ENCODE assay signal across 13 cellular contexts in the genomic region with DNA sequence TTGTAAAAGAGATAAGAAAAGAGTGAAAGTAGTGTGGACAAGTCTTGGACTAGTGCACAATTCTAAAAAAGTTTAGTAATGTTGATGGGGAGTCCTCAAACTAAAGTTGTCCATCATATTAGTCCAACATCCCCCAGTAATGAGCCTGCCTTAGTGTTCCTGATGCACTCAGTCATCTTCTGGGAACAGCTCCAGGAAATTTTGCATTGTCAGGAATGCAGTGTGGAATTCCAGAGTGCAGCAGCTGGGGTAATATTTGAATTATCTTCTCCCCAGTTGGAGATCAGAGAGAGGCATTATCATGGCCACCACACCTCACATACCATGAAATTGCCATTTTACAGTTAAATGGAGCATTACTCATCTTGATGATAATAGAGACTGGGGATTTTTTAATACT.
DNase-seq lines count a peak whose midpoint lies in the region; FAIRE-seq and TF ChIP-seq lines count a peak whose summit lies in the region.
"Had no signal": no experiment of that assay in that cellular context is flagged by ENCODE, and none has a peak within 500 bp of the region (broad histone marks: within the 10 kb centered on the region; RNA-seq: fewer than 3 reads in every experiment).

No MANE protein-coding gene starts in this region.

- no peak for FAIRE-seq in kidney (lab: Jason Lieb, UNC)
- FAIRE-seq: colon had no signal

- H3K27me3 Mint-ChIP-seq in MCF 10A (ENCODE audit: insufficient read depth, unreplicated experiment): no peaks in the 10 kb centered on the region
- H3K27me3 Mint-ChIP-seq: activated CD4-positive, alpha-beta T cell treated with anti-CD3 and anti-CD28 coated beads for 36 hours had no signal

- no peaks in the 10 kb centered on the region for H3K36me3 ChIP-seq in breast epithelium
- H3K36me3 ChIP-seq in SJSA1: no peaks in the 10 kb centered on the region
- no peaks in the 10 kb centered on the region for H3K36me3 ChIP-seq in kidney (ENCODE audit: control insufficient read depth in 1 of 2, insufficient read depth in 2 of 2, low read length in 2 of 2)

- no peak overlapping the region for H3K9ac ChIP-seq in kidney (ENCODE audit: low read length in 2 of 2)

- H3K27me3 ChIP-seq in breast epithelium: no peaks in the 10 kb centered on the region
- H3K27me3 ChIP-seq in SJSA1 (replicated peaks): no peaks in the 10 kb centered on the region; the same call in 1 of the 2 replicates

- H3K4me1 ChIP-seq in breast epithelium (no peaks in the 10 kb centered on the region), SJSA1 (replicated peaks) (peaks cover 19% of the 10 kb centered on the region), kidney (ENCODE audit: control insufficient read depth in 1 of 2, insufficient read depth in 1 of 2, low read depth in 1 of 2, low read length in 2 of 2) (no peaks in the 10 kb centered on the region)

- H3K4me1 Mint-ChIP-seq in MCF 10A (ENCODE audit: insufficient read depth, unreplicated experiment): peaks cover 9% of the 10 kb centered on the region
- H3K4me1 Mint-ChIP-seq: activated CD4-positive, alpha-beta T cell treated with anti-CD3 and anti-CD28 coated beads for 36 hours had no signal

- no peaks in the 10 kb centered on the region for H3K36me3 Mint-ChIP-seq in MCF 10A (ENCODE audit: insufficient read depth, unreplicated experiment)

- DNase-seq in MCF 10A (ENCODE audit: unreplicated experiment): peak; percentile 46
- no peak for DNase-seq in breast epithelium (ENCODE audit: low spot score in 2 of 2)
- DNase-seq in SJSA1 (ENCODE audit: low read depth in 1 of 2, low spot score in 2 of 2): peak; percentile 41 to 56
- DNase-seq in fibroblast of the conjunctiva (ENCODE audit: low read depth): peak; percentile 66
- no peak for DNase-seq in kidney
- no peak for DNase-seq in DMS153 treated with DMSO at 0.1 percent for 48 hours (lab: John Stamatoyannopoulos, UW; ENCODE audit: unreplicated experiment)
- no peak for DNase-seq in NCI-H1436 (lab: John Stamatoyannopoulos, UW)
- DNase-seq in activated CD4-positive, CD25-positive, alpha-beta regulatory T cell treated with anti-CD3 and anti-CD28 coated beads, Interleukin-2, amount 50 U/mL, for 72 hours: no peak
- DNase-seq: activated CD4-positive, alpha-beta T cell treated with anti-CD3 and anti-CD28 coated beads for 36 hours; H7; hippocampal formation; MM.1S had no signal

- H3K4me3 ChIP-seq in breast epithelium (no peak overlapping the region), SJSA1 (no peak overlapping the region), kidney (ENCODE audit: low read length in 2 of 2) (no peak overlapping the region)

- TF ChIP-seq CTCF in MCF 10A (IDR thresholded peaks at IDR 0.05; ENCODE audit: unreplicated experiment): no peak
- TF ChIP-seq CTCF in breast epithelium (IDR thresholded peaks at IDR 0.05): no peak
- no peak for TF ChIP-seq CTCF in kidney (IDR thresholded peaks at IDR 0.05; ENCODE audit: borderline replicate concordance, extremely low read depth, insufficient read depth)

- no peak overlapping the region for H3K27ac ChIP-seq in breast epithelium
- H3K27ac ChIP-seq in SJSA1: peak overlapping the region; percentile 61
- H3K27ac ChIP-seq in kidney (ENCODE audit: low read depth in 2 of 2, low read length in 2 of 2): no peak overlapping the region

- no peaks in the 10 kb centered on the region for H3K9me3 ChIP-seq in breast epithelium
- H3K9me3 ChIP-seq in SJSA1 (replicated peaks): no peaks in the 10 kb centered on the region
- H3K9me3 ChIP-seq in kidney (ENCODE audit: control insufficient read depth in 1 of 2, low read length in 2 of 2): no peaks in the 10 kb centered on the region

- H3K4me3 Mint-ChIP-seq in MCF 10A (ENCODE audit: unreplicated experiment): no peak overlapping the region
- H3K4me3 Mint-ChIP-seq: activated CD4-positive, alpha-beta T cell treated with anti-CD3 and anti-CD28 coated beads for 36 hours had no signal

- POLR2A ChIA-PET in MCF 10A (lab: Yijun Ruan, JAX): no interaction called here

- CTCF ChIA-PET in MCF 10A (lab: Yijun Ruan, JAX): no interaction called here

- no TSS peak for BruUV-seq in MCF 10A (replicated peaks; lab: Mats Ljungman, UMichigan)

- no peak overlapping the region for H3K27ac Mint-ChIP-seq in MCF 10A (ENCODE audit: low read depth, unreplicated experiment)
- H3K27ac Mint-ChIP-seq: activated CD4-positive, alpha-beta T cell treated with anti-CD3 and anti-CD28 coated beads for 36 hours had no signal

- H3K9me3 Mint-ChIP-seq in MCF 10A (ENCODE audit: unreplicated experiment): peaks cover 8% of the 10 kb centered on the region

- no peak for TF ChIP-seq POLR2A in breast epithelium (IDR thresholded peaks at IDR 0.05)

- intact Hi-C loops in MCF 10A (cut with micrococcal nuclease): no loop called here
- intact Hi-C loops in breast epithelium (cut with DNase I; ENCODE audit: low total_unique reads): no loop called here
- intact Hi-C loops in kidney (cut with DNase I): no loop called here

Comparison
In these comparisons a context has a peak if more than half of its experiments do, and no peak if none do; other contexts are left out.
1. DNase-seq: peak in MCF 10A (single experiment), SJSA1 (2 of 2) and fibroblast of the conjunctiva (single experiment); none in breast epithelium (0 of 2), kidney (single experiment), DMS153 treated with DMSO at 0.1 percent for 48 hours (single experiment), NCI-H1436 (single experiment) and activated CD4-positive, CD25-positive, alpha-beta regulatory T cell treated with anti-CD3 and anti-CD28 coated beads, Interleukin-2, amount 50 U/mL, for 72 hours (single experiment).